ENCODE assay signal across 8 cellular contexts in genomic region chr6:27478141-27478705, GRCh38. TPM values are rescaled to one million over a fixed set of nuclear protein-coding genes. Genes with fewer than 3 reads are reported as not detected.
DNase-seq lines count a peak whose midpoint lies in the region; ATAC-seq lines count a peak whose summit lies in the region.

No MANE protein-coding gene starts in this region.

- peak; percentile 10 for ATAC-seq in HG02943 (IDR thresholded peaks at IDR 0.05; ENCODE audit: low read depth, unreplicated experiment)

- H3K36me3 ChIP-seq in SJCRH30 (no peaks in the 10 kb centered on the region), skeletal muscle satellite cell (ENCODE audit: insufficient read depth, low read length) (no peaks in the 10 kb centered on the region)

- H3K9me3 ChIP-seq in SJCRH30 (replicated peaks) (no peaks in the 10 kb centered on the region), skeletal muscle satellite cell (replicated peaks; ENCODE audit: low read length) (no peaks in the 10 kb centered on the region)

- H3K27me3 ChIP-seq in SJCRH30, result no peaks in the 10 kb centered on the region
- no peaks in the 10 kb centered on the region for H3K27me3 ChIP-seq in skeletal muscle satellite cell (ENCODE audit: control insufficient read depth, insufficient read depth, low read length)

- H3K9ac ChIP-seq in skeletal muscle satellite cell (ENCODE audit: low read depth, low read length), result peak overlapping the region; percentile 92

- H3K4me2 ChIP-seq in skeletal muscle satellite cell (ENCODE audit: low read length), result peak overlapping the region; percentile 86

- peak; percentile 41 to 46 for DNase-seq in NOMO-1 (lab: John Stamatoyannopoulos, UW; ENCODE audit: unreplicated experiment in 2 of 2)
- DNase-seq in NOMO-1 treated with dmso at 0.1 percent for 144 hours (lab: John Stamatoyannopoulos, UW; ENCODE audit: unreplicated experiment), result no peak
- no peak for DNase-seq in SJCRH30
- peak; percentile 7 for DNase-seq in germinal center (ENCODE audit: low spot score)
- no peak for DNase-seq in stimulated activated CD4-positive, alpha-beta T cell treated with anti-CD3 and anti-CD28 coated beads, Interleukin-4, amount 100 ng/mL, for 4 hours
- DNase-seq in iPS-NIHi11 (ENCODE audit: low spot score), result no peak

- no peak overlapping the region for H3K27ac ChIP-seq in SJCRH30

- H3K4me3 ChIP-seq in SJCRH30, result peak overlapping the region; percentile 65
- peak overlapping the region; percentile 72 for H3K4me3 ChIP-seq in skeletal muscle satellite cell (ENCODE audit: low read length)

- no peaks in the 10 kb centered on the region for H3K4me1 ChIP-seq in SJCRH30
- peaks cover 9% of the 10 kb centered on the region for H3K4me1 ChIP-seq in skeletal muscle satellite cell (ENCODE audit: control insufficient read depth, insufficient read depth, low read length)

RNA-seq across cellular contexts. Expression of gene ZNF184, which starts 5.3 kb away (rescaled TPM):
- 18.0 and 18.9 TPM in 2 replicates for total RNA-seq in SJCRH30 (2014; rRNA removed; shearing (Covaris generic))
- total RNA-seq in skeletal muscle satellite cell (2012; rRNA removed), result 5.1 and 5.2 TPM in 2 replicates

Comparison
In these comparisons a context has a peak if more than half of its experiments do, and no peak if none do; other contexts are left out.
1. DNase-seq: peak in NOMO-1 (2 of 2) and germinal center (single experiment); none in NOMO-1 treated with dmso at 0.1 percent for 144 hours (single experiment), SJCRH30 (0 of 2), stimulated activated CD4-positive, alpha-beta T cell treated with anti-CD3 and anti-CD28 coated beads, Interleukin-4, amount 100 ng/mL, for 4 hours (0 of 2) and iPS-NIHi11 (single experiment).